1 cellular context compared by ENCODE assay signal in genomic region chr16:85253127-85253941, GRCh38.
TF ChIP-seq lines count a peak whose summit lies in the region.

No MANE protein-coding gene starts in this region.

TF ChIP-seq in HepG2, 621 proteins besides CTCF, POLR2A, EP300 and RAD21 (continued from another document):
- TF ChIP-seq ARID4A (CRISPR knock-in tag; IDR thresholded peaks at IDR 0.05; ENCODE audit: borderline replicate concordance) (0 out of 2 replicates have a peak, but pooled peaks have one; percentile 21), MAF1 (CRISPR knock-in tag; IDR thresholded peaks at IDR 0.05; ENCODE audit: borderline replicate concordance) (peak; percentile 49; the same call in 1 of the 2 replicates), ZFX (CRISPR knock-in tag; IDR thresholded peaks at IDR 0.05; ENCODE audit: low read depth) (peak; percentile 67), NONO (IDR thresholded peaks at IDR 0.05) (no peak), NONO (CRISPR knock-in tag; conservative IDR thresholded peaks at IDR 0.05) (peak; percentile 33; the same call in 1 of the 2 replicates), KLF6 (CRISPR knock-in tag; IDR thresholded peaks at IDR 0.05) (no peak), ZNF768 (CRISPR knock-in tag; IDR thresholded peaks at IDR 0.05) (peak; percentile 58; the same call in 1 of the 2 replicates), MIXL1 (CRISPR knock-in tag; IDR thresholded peaks at IDR 0.05) (0 out of 2 replicates have a peak, but pooled peaks have one; percentile 15), MYC (CRISPR knock-in tag; IDR thresholded peaks at IDR 0.05; ENCODE audit: borderline replicate concordance) (peak; percentile 27; the same call in 1 of the 2 replicates), ZNF550 (CRISPR knock-in tag; IDR thresholded peaks at IDR 0.05; ENCODE audit: borderline replicate concordance) (0 out of 2 replicates have a peak, but pooled peaks have one; percentile 79), FOXO4 (CRISPR knock-in tag; conservative IDR thresholded peaks at IDR 0.05) (no peak), BHLHE40 (IDR thresholded peaks at IDR 0.05; ENCODE audit: low read length) (no peak), CHD4 (IDR thresholded peaks at IDR 0.05; ENCODE audit: borderline replicate concordance, low read length) (peak; percentile 62; the same call in 1 of the 2 replicates), THAP9 (CRISPR knock-in tag; IDR thresholded peaks at IDR 0.05; ENCODE audit: borderline replicate concordance) (0 out of 2 replicates have a peak, but pooled peaks have one; percentile 25), ZNF30 (CRISPR knock-in tag; IDR thresholded peaks at IDR 0.05) (no peak), ZNF772 (CRISPR knock-in tag; IDR thresholded peaks at IDR 0.05) (peak; percentile 13; the same call in 1 of the 2 replicates), MAZ (IDR thresholded peaks at IDR 0.05; ENCODE audit: borderline replicate concordance, low read depth, low read length) (no peak), MAZ (CRISPR knock-in tag; IDR thresholded peaks at IDR 0.05; ENCODE audit: low read depth) (peak; percentile 67), HIVEP1 (CRISPR knock-in tag; IDR thresholded peaks at IDR 0.05) (0 out of 2 replicates have a peak, but pooled peaks have one; percentile 27), ERF (CRISPR knock-in tag; IDR thresholded peaks at IDR 0.05) (0 out of 2 replicates have a peak, but pooled peaks have one; percentile 31), MEIS2 (CRISPR knock-in tag; IDR thresholded peaks at IDR 0.05) (peak; percentile 23; the same call in 1 of the 2 replicates), SAFB2 (CRISPR knock-in tag; IDR thresholded peaks at IDR 0.05; ENCODE audit: borderline replicate concordance, low read depth) (no peak), TARDBP (CRISPR knock-in tag; IDR thresholded peaks at IDR 0.05) (no peak), ZFY (CRISPR knock-in tag; IDR thresholded peaks at IDR 0.05) (peak; percentile 50; the same call in 1 of the 2 replicates), STAG1 (CRISPR knock-in tag; IDR thresholded peaks at IDR 0.05) (peak; percentile 78), ZNF335 (CRISPR knock-in tag; IDR thresholded peaks at IDR 0.05) (no peak), JDP2 (CRISPR knock-in tag; IDR thresholded peaks at IDR 0.05; ENCODE audit: borderline replicate concordance) (no peak), GABPB1 (CRISPR knock-in tag; IDR thresholded peaks at IDR 0.05) (peak; percentile 38; the same call in 1 of the 2 replicates), ZNF263 (CRISPR knock-in tag; IDR thresholded peaks at IDR 0.05) (peak; percentile 81), HIC2 (CRISPR knock-in tag; IDR thresholded peaks at IDR 0.05; ENCODE audit: low read depth) (peak; percentile 26; the same call in 1 of the 2 replicates), ZZZ3 (CRISPR knock-in tag; IDR thresholded peaks at IDR 0.05; ENCODE audit: borderline replicate concordance) (peak; percentile 58; the same call in 1 of the 2 replicates), NFIB (CRISPR knock-in tag; IDR thresholded peaks at IDR 0.05; ENCODE audit: borderline replicate concordance) (0 out of 2 replicates have a peak, but pooled peaks have one; percentile 86), DMTF1 (CRISPR knock-in tag; IDR thresholded peaks at IDR 0.05) (no peak), ADNP (CRISPR knock-in tag; IDR thresholded peaks at IDR 0.05) (no peak)
